In the genomic region with DNA sequence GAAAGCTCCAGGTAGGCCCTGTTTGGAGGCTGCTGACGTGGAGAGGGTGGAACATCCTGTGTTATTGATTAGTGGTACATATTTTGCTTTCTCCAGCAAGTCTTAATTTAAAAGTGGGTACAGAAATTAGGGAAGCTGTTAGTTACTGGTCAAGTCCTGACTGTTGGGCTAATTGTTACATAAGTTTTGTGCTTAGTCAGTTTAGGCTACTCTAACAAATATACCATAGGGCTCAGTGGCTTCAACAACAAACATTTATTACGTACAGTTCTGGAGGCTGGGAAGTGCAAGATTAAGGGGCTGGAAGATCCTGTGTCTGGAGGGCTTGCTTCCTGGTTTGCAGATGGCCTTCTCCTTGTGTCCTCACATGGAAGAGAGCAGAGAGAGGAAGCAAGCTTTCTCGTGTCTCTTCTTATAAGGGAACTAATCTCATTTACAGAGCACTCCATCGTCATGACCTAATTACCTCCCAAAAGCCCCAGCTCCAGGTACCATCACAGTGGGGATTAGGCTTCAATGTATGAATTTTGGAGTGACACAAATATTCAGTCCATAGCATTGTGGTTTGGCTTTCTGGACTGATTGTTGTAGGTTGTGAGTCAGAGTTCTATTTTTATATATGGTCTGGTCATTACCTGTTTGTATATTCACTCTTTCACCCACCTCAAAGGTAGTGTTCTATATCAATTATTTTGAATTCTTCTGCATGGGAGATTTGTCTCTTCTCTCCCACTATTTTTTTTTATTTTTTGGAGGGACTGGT, we compare ENCODE assay signal across 12 cellular contexts. TPM values are rescaled to one million over a fixed set of nuclear protein-coding genes. Genes with fewer than 3 reads are reported as not detected.
DNase-seq lines count a peak whose midpoint lies in the region; ATAC-seq and TF ChIP-seq lines count a peak whose summit lies in the region.
"Had no signal": no experiment of that assay in that cellular context is flagged by ENCODE, and none has a peak within 500 bp of the region (broad histone marks: within the 10 kb centered on the region; RNA-seq: fewer than 3 reads in every experiment).

No MANE protein-coding gene starts in this region.

- no peak for DNase-seq in stimulated activated naive CD8-positive, alpha-beta T cell treated with anti-CD3 and anti-CD28 coated beads, Interleukin-15, amount 100 ng/mL, for 72 hours
- no peak for DNase-seq in stimulated activated naive CD8-positive, alpha-beta T cell treated with anti-CD3 and anti-CD28 coated beads, Interleukin-15, Interleukin-2, amounts not matched to agents 100 U/mL and 50 U/mL, for 24 hours
- peak; percentile 42 for DNase-seq in HT1080 (ENCODE audit: low read depth)
- no peak for DNase-seq in upper lobe of right lung
- no peak for DNase-seq in activated CD8-positive, alpha-beta T cell treated with anti-CD3 and anti-CD28 coated beads for 36 hours
- DNase-seq: activated naive CD4-positive, alpha-beta T cell treated with anti-CD3 and anti-CD28 coated beads, Interleukin-2, amount 10 ng/mL, durations not matched to agents 7 days and 5 days; KBM-7; NCI-H774 had no signal

- H3K4me1 Mint-ChIP-seq in stimulated activated naive CD8-positive, alpha-beta T cell treated with anti-CD3 and anti-CD28 coated beads, Interleukin-15, amount 100 ng/mL, for 72 hours, result peaks cover 10% of the 10 kb centered on the region
- peaks cover 10% of the 10 kb centered on the region for H3K4me1 Mint-ChIP-seq in activated CD8-positive, alpha-beta T cell treated with anti-CD3 and anti-CD28 coated beads for 36 hours (ENCODE audit: low read depth)
- H3K4me1 Mint-ChIP-seq: activated naive CD4-positive, alpha-beta T cell treated with anti-CD3 and anti-CD28 coated beads, Interleukin-2, amount 10 ng/mL, durations not matched to agents 7 days and 5 days had no signal

- no peak overlapping the region for H3K27ac ChIP-seq in upper lobe of right lung
- H3K27ac ChIP-seq: BLaER1 had no signal

- peak; percentile 48 for ATAC-seq in stimulated activated naive CD8-positive, alpha-beta T cell treated with anti-CD3 and anti-CD28 coated beads, Interleukin-15, amount 100 ng/mL, for 72 hours
- no peak for ATAC-seq in stimulated activated naive CD8-positive, alpha-beta T cell treated with anti-CD3 and anti-CD28 coated beads, Interleukin-15, Interleukin-2, amounts not matched to agents 100 U/mL and 50 U/mL, for 24 hours
- ATAC-seq in HG02840 (IDR thresholded peaks at IDR 0.05; ENCODE audit: low FRiP score, unreplicated experiment), result peak; percentile 80
- ATAC-seq in upper lobe of right lung, result peak; percentile 57
- ATAC-seq in GM19397 (IDR thresholded peaks at IDR 0.05; ENCODE audit: unreplicated experiment), result no peak
- no peak for ATAC-seq in HG03139 (IDR thresholded peaks at IDR 0.05; ENCODE audit: unreplicated experiment)
- ATAC-seq in activated CD8-positive, alpha-beta T cell treated with anti-CD3 and anti-CD28 coated beads for 36 hours, result no peak

- no peak overlapping the region for H3K4me3 Mint-ChIP-seq in stimulated activated naive CD8-positive, alpha-beta T cell treated with anti-CD3 and anti-CD28 coated beads, Interleukin-15, amount 100 ng/mL, for 72 hours
- H3K4me3 Mint-ChIP-seq in activated CD8-positive, alpha-beta T cell treated with anti-CD3 and anti-CD28 coated beads for 36 hours, result no peak overlapping the region
- H3K4me3 Mint-ChIP-seq: activated naive CD4-positive, alpha-beta T cell treated with anti-CD3 and anti-CD28 coated beads, Interleukin-2, amount 10 ng/mL, durations not matched to agents 7 days and 5 days had no signal

- H3K36me3 Mint-ChIP-seq in activated CD8-positive, alpha-beta T cell treated with anti-CD3 and anti-CD28 coated beads for 36 hours (ENCODE audit: low read depth), result peaks cover 2% of the 10 kb centered on the region
- H3K36me3 Mint-ChIP-seq: activated naive CD4-positive, alpha-beta T cell treated with anti-CD3 and anti-CD28 coated beads, Interleukin-2, amount 10 ng/mL, durations not matched to agents 7 days and 5 days had no signal

- H3K9me3 Mint-ChIP-seq in stimulated activated naive CD8-positive, alpha-beta T cell treated with anti-CD3 and anti-CD28 coated beads, Interleukin-15, amount 100 ng/mL, for 72 hours, result no peaks in the 10 kb centered on the region
- H3K9me3 Mint-ChIP-seq in activated CD8-positive, alpha-beta T cell treated with anti-CD3 and anti-CD28 coated beads for 36 hours, result no peaks in the 10 kb centered on the region
- H3K9me3 Mint-ChIP-seq: activated naive CD4-positive, alpha-beta T cell treated with anti-CD3 and anti-CD28 coated beads, Interleukin-2, amount 10 ng/mL, durations not matched to agents 7 days and 5 days had no signal

- no peak overlapping the region for H3K27ac Mint-ChIP-seq in stimulated activated naive CD8-positive, alpha-beta T cell treated with anti-CD3 and anti-CD28 coated beads, Interleukin-15, amount 100 ng/mL, for 72 hours
- H3K27ac Mint-ChIP-seq in activated CD8-positive, alpha-beta T cell treated with anti-CD3 and anti-CD28 coated beads for 36 hours, result no peak overlapping the region
- H3K27ac Mint-ChIP-seq: activated naive CD4-positive, alpha-beta T cell treated with anti-CD3 and anti-CD28 coated beads, Interleukin-2, amount 10 ng/mL, durations not matched to agents 7 days and 5 days had no signal

- H3K9me3 ChIP-seq in upper lobe of right lung, result no peaks in the 10 kb centered on the region

- no peak overlapping the region for H3K4me3 ChIP-seq in upper lobe of right lung
- H3K4me3 ChIP-seq: BLaER1 had no signal

- peaks cover 13% of the 10 kb centered on the region for H3K4me1 ChIP-seq in upper lobe of right lung
- H3K4me1 ChIP-seq: BLaER1 had no signal

- peaks cover 22% of the 10 kb centered on the region for H3K27me3 Mint-ChIP-seq in stimulated activated naive CD8-positive, alpha-beta T cell treated with anti-CD3 and anti-CD28 coated beads, Interleukin-15, amount 100 ng/mL, for 72 hours
- H3K27me3 Mint-ChIP-seq in activated CD8-positive, alpha-beta T cell treated with anti-CD3 and anti-CD28 coated beads for 36 hours, result no peaks in the 10 kb centered on the region

- no peaks in the 10 kb centered on the region for H3K27me3 ChIP-seq in upper lobe of right lung
- H3K27me3 ChIP-seq: BLaER1 had no signal

- CTCF ChIA-PET in activated CD8-positive, alpha-beta T cell treated with anti-CD3 and anti-CD28 coated beads for 36 hours (lab: Charles Lee), result interaction anchor here (1.2 to 2.5 kb wide), 4 partner anchors 15 to 149 kb away, joined by 3 to 9 read pairs (median 4); no protein-coding TSS in a partner anchor

- POLR2A ChIA-PET in activated CD8-positive, alpha-beta T cell treated with anti-CD3 and anti-CD28 coated beads for 36 hours (lab: Charles Lee), result no interaction called here

- intact Hi-C loops in upper lobe of right lung (cut with DNase I), result no loop called here
- intact Hi-C loops in activated CD8-positive, alpha-beta T cell treated with anti-CD3 and anti-CD28 coated beads for 36 hours (cut with micrococcal nuclease), result no loop called here

- TF ChIP-seq CTCF in upper lobe of right lung (IDR thresholded peaks at IDR 0.05), result no peak
- TF ChIP-seq CTCF in activated CD8-positive, alpha-beta T cell treated with anti-CD3 and anti-CD28 coated beads for 36 hours (IDR thresholded peaks at IDR 0.05), result no peak

- peaks cover 6% of the 10 kb centered on the region for H3K36me3 ChIP-seq in upper lobe of right lung
- H3K36me3 ChIP-seq: BLaER1 had no signal

RNA-seq across cellular contexts. Expression of a gene that starts 17.0 kb away (rescaled TPM):
- total RNA-seq in HT1080 (2014; rRNA removed; shearing (Covaris generic)), result 15.1 and 22.6 TPM in 2 replicates
- polyA plus RNA-seq in HT1080 (2015; cell fraction: cytosol; rRNA removed), result 15.5 and 17.7 TPM in 2 replicates
- polyA plus RNA-seq in HT1080 (2015; cell fraction: nucleus; rRNA removed), result 23.4 and 23.9 TPM in 2 replicates
- 48.6 TPM for total RNA-seq in upper lobe of right lung
- total RNA-seq in activated CD8-positive, alpha-beta T cell treated with anti-CD3 and anti-CD28 coated beads for 36 hours, result 1 to 10 TPM; 5.9 to 9.2 TPM

Comparison
In these comparisons a context has a peak if more than half of its experiments do, and no peak if none do; other contexts are left out.
1. ATAC-seq: peak in stimulated activated naive CD8-positive, alpha-beta T cell treated with anti-CD3 and anti-CD28 coated beads, Interleukin-15, amount 100 ng/mL, for 72 hours (single experiment), HG02840 (single experiment) and upper lobe of right lung (single experiment); none in stimulated activated naive CD8-positive, alpha-beta T cell treated with anti-CD3 and anti-CD28 coated beads, Interleukin-15, Interleukin-2, amounts not matched to agents 100 U/mL and 50 U/mL, for 24 hours (single experiment), GM19397 (single experiment), HG03139 (single experiment) and activated CD8-positive, alpha-beta T cell treated with anti-CD3 and anti-CD28 coated beads for 36 hours (single experiment).